8 cellular contexts compared by ENCODE assay signal in the genomic region with DNA sequence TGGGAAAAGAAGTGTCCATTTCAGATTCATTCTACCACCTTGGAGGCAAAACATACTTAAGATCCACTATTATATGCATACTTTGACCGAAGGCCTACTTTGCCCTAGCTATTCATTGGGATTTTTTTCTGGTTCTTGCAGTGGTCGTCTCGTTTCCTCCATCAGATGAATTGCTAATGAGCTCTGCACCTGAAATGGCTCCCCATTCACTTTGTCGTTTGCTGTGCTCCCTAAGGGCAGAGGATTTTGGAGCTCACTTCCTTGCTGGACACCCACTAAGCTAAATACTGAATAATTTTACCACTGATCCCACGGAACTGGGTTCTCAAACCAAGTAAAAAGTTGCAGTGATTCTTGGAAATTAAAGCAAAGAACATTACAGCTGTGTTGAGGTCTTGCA. TPM values are rescaled to one million over a fixed set of nuclear protein-coding genes. Genes with fewer than 3 reads are reported as not detected.
DNase-seq lines count a peak whose midpoint lies in the region; ATAC-seq, FAIRE-seq and TF ChIP-seq lines count a peak whose summit lies in the region.

No MANE protein-coding gene starts in this region.

- peaks cover 10% of the 10 kb centered on the region for H3K79me1 ChIP-seq in trophoblast cell (ENCODE audit: low read length)

- H2BK12ac ChIP-seq in trophoblast cell (ENCODE audit: low read length), result no peak overlapping the region

- H4K91ac ChIP-seq in trophoblast cell (ENCODE audit: low read depth, low read length), result no peak overlapping the region

- peaks cover 9% of the 10 kb centered on the region for H3K36me3 ChIP-seq in PC-3 (ENCODE audit: low read depth, low read length)
- peaks cover 2 to 3% of the 10 kb centered on the region in 2 experiments for H3K36me3 ChIP-seq in trophoblast cell (ENCODE audit: control insufficient read depth in 1 of 2, insufficient read depth in 2 of 2, low read length in 2 of 2)

- CTCF ChIA-PET in PC-3 (lab: Charles Lee), result no interaction called here

- H2AK5ac ChIP-seq in trophoblast cell (ENCODE audit: low read length), result no peak overlapping the region

- peaks cover 9% of the 10 kb centered on the region; the same call in 1 of the 2 replicates for H4K20me1 ChIP-seq in PC-3 (ENCODE audit: low read length)

- H3K4me3 ChIP-seq in PC-3 (ENCODE audit: low read length) (peak overlapping the region; percentile 93), epithelial cell of esophagus (ENCODE audit: low read length) (peak overlapping the region; percentile 80), trophoblast cell (ENCODE audit: low read depth, low read length) (no peak overlapping the region)

- no peak for FAIRE-seq in D721Med (lab: Jason Lieb, UNC)

- H4K12ac ChIP-seq in trophoblast cell (ENCODE audit: low read depth, low read length), result no peak overlapping the region

- H3K9ac ChIP-seq in PC-3 (ENCODE audit: low read length) (peak overlapping the region; percentile 87; the same call in 1 of the 2 replicates), trophoblast cell (ENCODE audit: low read length) (no peak overlapping the region)

- POLR2A ChIA-PET in PC-3 (lab: Charles Lee; ENCODE audit: unreplicated experiment), result interaction anchor here (0.6 kb wide), 1 partner anchor 285 kb away, joined by 3 read pairs; no protein-coding TSS in a partner anchor

- no TSS peak for BruUV-seq in PC-3 (replicated peaks; lab: Mats Ljungman, UMichigan)

- no peak overlapping the region for H3K18ac ChIP-seq in trophoblast cell (ENCODE audit: low read length)

- no peak overlapping the region for H3K23ac ChIP-seq in trophoblast cell (ENCODE audit: low read length)

- H3K27ac ChIP-seq in PC-3 (ENCODE audit: low read length) (no peak overlapping the region), trophoblast cell (ENCODE audit: low read depth, low read length) (no peak overlapping the region)

- peak overlapping the region; percentile 96 for H3K4ac ChIP-seq in trophoblast cell (ENCODE audit: low read depth, low read length)

- TF ChIP-seq CTCF in PC-3 (conservative IDR thresholded peaks at IDR 0.05; ENCODE audit: low read depth, low read length), result no peak
- TF ChIP-seq CTCF in epithelial cell of esophagus (IDR thresholded peaks at IDR 0.05; ENCODE audit: insufficient read depth, low read depth, low read length, missing control alignments), result no peak
- no peak for TF ChIP-seq CTCF in D721Med (IDR thresholded peaks at IDR 0.05; ENCODE audit: insufficient read depth, missing control alignments)

- DNase-seq in ELF-1 (ENCODE audit: low read depth, low spot score) (peak; percentile 40), PC-3 (no peak), epithelial cell of esophagus (ENCODE audit: low read depth) (no peak), trophoblast cell (no peak), kidney glomerular epithelial cell (lab: John Stamatoyannopoulos, UW) (no peak), NCI-H128 (lab: John Stamatoyannopoulos, UW; ENCODE audit: unreplicated experiment) (no peak), GM19240 (ENCODE audit: insufficient read length, low spot score) (no peak), D721Med (ENCODE audit: insufficient read length, low spot score) (no peak)

- H3K9me3 ChIP-seq in PC-3 (ENCODE audit: low read length), result no peaks in the 10 kb centered on the region; the same call in 1 of the 2 replicates
- peaks cover 2% of the 10 kb centered on the region for H3K9me3 ChIP-seq in trophoblast cell (ENCODE audit: insufficient read depth, low read depth, low read length)

- intact Hi-C loops in PC-3 (cut with micrococcal nuclease), result no loop called here

- H3K79me2 ChIP-seq in PC-3 (ENCODE audit: low read length), result peaks cover 61% of the 10 kb centered on the region
- peaks cover 19% of the 10 kb centered on the region for H3K79me2 ChIP-seq in trophoblast cell (ENCODE audit: control insufficient read depth, insufficient read depth, low read length, poor library complexity)

- H3K14ac ChIP-seq in trophoblast cell (ENCODE audit: low read length), result no peak overlapping the region

- H3K4me2 ChIP-seq in PC-3 (ENCODE audit: low read length) (peak overlapping the region; percentile 84), trophoblast cell (ENCODE audit: low read length) (peak overlapping the region; percentile 79)

- no peaks in the 10 kb centered on the region for H3K9me2 ChIP-seq in PC-3 (replicated peaks; ENCODE audit: low read length)

- H2BK5ac ChIP-seq in trophoblast cell (ENCODE audit: low read depth, low read length, poor library complexity), result no peak overlapping the region

- H3K27me3 ChIP-seq in PC-3 (ENCODE audit: low read length), result no peaks in the 10 kb centered on the region
- no peaks in the 10 kb centered on the region for H3K27me3 ChIP-seq in trophoblast cell (ENCODE audit: insufficient read depth, low read length)

- no peak overlapping the region for H2BK120ac ChIP-seq in trophoblast cell (ENCODE audit: insufficient read depth, low read length, poor library complexity)

- ATAC-seq in PC-3, result no peak

- no CpG with 5 or more reads among the region's 5 CpGs for WGBS in trophoblast cell (ENCODE audit: extremely low coverage, insufficient coverage, insufficient read length)

- H3F3A ChIP-seq in PC-3 (ENCODE audit: low read length, unreplicated experiment), result no peaks in the 10 kb centered on the region

- H3K4me1 ChIP-seq in PC-3 (ENCODE audit: insufficient read depth, low read length) (peaks cover 9% of the 10 kb centered on the region), trophoblast cell (ENCODE audit: control insufficient read depth in 1 of 2, insufficient read depth in 2 of 2, low read length in 2 of 2) (peaks cover 2 to 3% of the 10 kb centered on the region in 2 experiments)

- no peak overlapping the region for H2AFZ ChIP-seq in PC-3 (ENCODE audit: low read length)
- no peak overlapping the region for H2AFZ ChIP-seq in trophoblast cell (ENCODE audit: insufficient read depth, low read length, poor library complexity)

- no peak overlapping the region for H4K8ac ChIP-seq in trophoblast cell (ENCODE audit: low read depth, low read length)

RNA-seq across cellular contexts. Expression of a gene that starts 1.9 kb away (rescaled TPM):
- total RNA-seq in PC-3 (2014; rRNA removed), result 21.7 and 25.6 TPM in 2 replicates
- 25.5 and 26.6 TPM in 2 replicates for polyA plus RNA-seq in trophoblast cell (2013)

RNA-seq across cellular contexts. Expression of a gene that starts 16.3 kb away (rescaled TPM):
- total RNA-seq in PC-3 (2014; rRNA removed), result 26.6 and 28.7 TPM in 2 replicates
- polyA plus RNA-seq in trophoblast cell (2013), result 39.8 and 41.7 TPM in 2 replicates

RNA-seq across cellular contexts. Expression of a gene that starts 22.8 kb away (rescaled TPM):
- 13.8 and 14.7 TPM in 2 replicates for total RNA-seq in PC-3 (2014; rRNA removed)
- 13.6 and 14.2 TPM in 2 replicates for polyA plus RNA-seq in trophoblast cell (2013)
